ENCODE assay signal across 18 cellular contexts in genomic region chr12:1839464-1839863, GRCh38. TPM values are rescaled to one million over a fixed set of nuclear protein-coding genes. Genes with fewer than 3 reads are reported as not detected.
DNase-seq lines count a peak whose midpoint lies in the region; ATAC-seq and TF ChIP-seq lines count a peak whose summit lies in the region.
"Had no signal": no experiment of that assay in that cellular context is flagged by ENCODE, and none has a peak within 500 bp of the region (broad histone marks: within the 10 kb centered on the region; RNA-seq: fewer than 3 reads in every experiment).

No MANE protein-coding gene starts in this region.

- H3K27me3 ChIP-seq in RWPE2 (ENCODE audit: insufficient read depth, poor library complexity, severe bottlenecking) (peaks cover 30% of the 10 kb centered on the region), endodermal cell (ENCODE audit: control insufficient read depth, insufficient read depth, low read length, poor library complexity, severe bottlenecking) (no peaks in the 10 kb centered on the region), neural progenitor cell (peaks cover 6% of the 10 kb centered on the region), MG63 (no peaks in the 10 kb centered on the region)
- H3K27me3 ChIP-seq: SJCRH30 had no signal

- H3K27ac Mint-ChIP-seq in endodermal cell: no peak overlapping the region
- peak overlapping the region; percentile 82 for H3K27ac Mint-ChIP-seq in neural progenitor cell
- no peak overlapping the region for H3K27ac Mint-ChIP-seq in Calu3 (ENCODE audit: unreplicated experiment)
- no peak overlapping the region for H3K27ac Mint-ChIP-seq in progenitor cell of endocrine pancreas

- no peaks in the 10 kb centered on the region for H3K9me3 Mint-ChIP-seq in endodermal cell
- no peaks in the 10 kb centered on the region for H3K9me3 Mint-ChIP-seq in neural progenitor cell
- no peaks in the 10 kb centered on the region for H3K9me3 Mint-ChIP-seq in Calu3 (ENCODE audit: low read depth, unreplicated experiment)
- H3K9me3 Mint-ChIP-seq in progenitor cell of endocrine pancreas (ENCODE audit: low read depth): no peaks in the 10 kb centered on the region
- H3K9me3 Mint-ChIP-seq: H9 had no signal

- H3K27me3 Mint-ChIP-seq in endodermal cell (ENCODE audit: insufficient read depth) (peaks cover 1% of the 10 kb centered on the region), neural progenitor cell (ENCODE audit: insufficient read depth, low read depth) (peaks cover 10% of the 10 kb centered on the region), Calu3 (ENCODE audit: unreplicated experiment) (peaks cover 100% of the 10 kb centered on the region), progenitor cell of endocrine pancreas (peaks cover 27% of the 10 kb centered on the region)

- no peaks in the 10 kb centered on the region for H3K4me1 ChIP-seq in RWPE2 (ENCODE audit: insufficient read depth, poor library complexity, severe bottlenecking)
- no peaks in the 10 kb centered on the region for H3K4me1 ChIP-seq in endodermal cell (ENCODE audit: control insufficient read depth, insufficient read depth, low read length)
- peaks cover 6% of the 10 kb centered on the region for H3K4me1 ChIP-seq in neural progenitor cell

- H3K4me3 Mint-ChIP-seq in endodermal cell (no peak overlapping the region), neural progenitor cell (no peak overlapping the region), Calu3 (ENCODE audit: low read depth, unreplicated experiment) (no peak overlapping the region), progenitor cell of endocrine pancreas (ENCODE audit: low read depth) (no peak overlapping the region)
- H3K4me3 Mint-ChIP-seq: H9 had no signal

- H3K36me3 ChIP-seq in RWPE2 (ENCODE audit: low read depth) (no peaks in the 10 kb centered on the region), endodermal cell (ENCODE audit: control insufficient read depth, insufficient read depth, low read length) (no peaks in the 10 kb centered on the region), neural progenitor cell (no peaks in the 10 kb centered on the region), MG63 (no peaks in the 10 kb centered on the region)
- H3K36me3 ChIP-seq: SJCRH30 had no signal

- H3K27ac ChIP-seq in RWPE2 (ENCODE audit: poor library complexity, severe bottlenecking): no peak overlapping the region
- peak overlapping the region; percentile 44 for H3K27ac ChIP-seq in endodermal cell (ENCODE audit: low read depth, low read length)
- no peak overlapping the region for H3K27ac ChIP-seq in neural progenitor cell
- H3K27ac ChIP-seq: SJCRH30 had no signal

- no peak overlapping the region for H3K4me3 ChIP-seq in RWPE2 (ENCODE audit: severe bottlenecking)
- no peak overlapping the region for H3K4me3 ChIP-seq in endodermal cell (ENCODE audit: low read length)
- H3K4me3 ChIP-seq in neural progenitor cell: no peak overlapping the region
- no peak overlapping the region for H3K4me3 ChIP-seq in MG63
- H3K4me3 ChIP-seq: SJCRH30 had no signal

- H3F3A ChIP-seq in neural progenitor cell (ENCODE audit: low read depth): no peaks in the 10 kb centered on the region

- no TSS peak for BruUV-seq in Calu3 (replicated peaks; lab: Mats Ljungman, UMichigan)

- intact Hi-C loops in Calu3 (cut with micrococcal nuclease; ENCODE audit: unreplicated experiment): no loop called here

- H3K9me3 ChIP-seq in RWPE2 (ENCODE audit: severe bottlenecking) (no peaks in the 10 kb centered on the region), endodermal cell (ENCODE audit: control insufficient read depth, low read length) (no peaks in the 10 kb centered on the region), neural progenitor cell (ENCODE audit: low read depth) (no peaks in the 10 kb centered on the region), MG63 (no peaks in the 10 kb centered on the region)
- H3K9me3 ChIP-seq: SJCRH30 had no signal

- no peak overlapping the region for H3K4me2 ChIP-seq in neural progenitor cell

- no peak overlapping the region for H3K9ac ChIP-seq in endodermal cell (ENCODE audit: extremely low read depth, low read length, poor library complexity, severe bottlenecking)
- H3K9ac ChIP-seq in neural progenitor cell: no peak overlapping the region

- no peak overlapping the region for H2AFZ ChIP-seq in neural progenitor cell (replicated peaks)

- ATAC-seq in RWPE2 (ENCODE audit: low read depth): no peak

- no peaks in the 10 kb centered on the region for H3K79me2 ChIP-seq in neural progenitor cell (ENCODE audit: low read depth)

- CTCF ChIA-PET in Calu3 (lab: Charles Lee): no interaction called here

- 91 to 96% methylated on average over 9 to 10 of the region's 10 CpGs for WGBS in endodermal cell (ENCODE audit: insufficient coverage in 1 of 2, insufficient read length in 1 of 2), 2 experiments

- TF ChIP-seq CTCF in RWPE2 (IDR thresholded peaks at IDR 0.05; ENCODE audit: poor library complexity, severe bottlenecking): no peak
- no peak for TF ChIP-seq CTCF in endodermal cell (conservative IDR thresholded peaks at IDR 0.05)
- no peak for TF ChIP-seq CTCF in neural progenitor cell (IDR thresholded peaks at IDR 0.05)
- TF ChIP-seq CTCF in Calu3 (IDR thresholded peaks at IDR 0.05; ENCODE audit: unreplicated experiment): no peak
- TF ChIP-seq CTCF in progenitor cell of endocrine pancreas (IDR thresholded peaks at IDR 0.05; ENCODE audit: unreplicated experiment): no peak

- H3K36me3 Mint-ChIP-seq in endodermal cell (ENCODE audit: low read depth) (no peaks in the 10 kb centered on the region), neural progenitor cell (no peaks in the 10 kb centered on the region), Calu3 (ENCODE audit: insufficient read depth, unreplicated experiment) (no peaks in the 10 kb centered on the region), progenitor cell of endocrine pancreas (ENCODE audit: insufficient read depth) (no peaks in the 10 kb centered on the region)

- H3K4me1 Mint-ChIP-seq in endodermal cell: peaks cover 12% of the 10 kb centered on the region
- peaks cover 74% of the 10 kb centered on the region for H3K4me1 Mint-ChIP-seq in neural progenitor cell
- H3K4me1 Mint-ChIP-seq in Calu3 (ENCODE audit: low read depth, unreplicated experiment): no peaks in the 10 kb centered on the region
- H3K4me1 Mint-ChIP-seq in progenitor cell of endocrine pancreas (ENCODE audit: low read depth): peaks cover 8% of the 10 kb centered on the region

- peak; percentile 47 for DNase-seq in RWPE2 (ENCODE audit: low spot score)
- DNase-seq in endodermal cell: peak; percentile 21
- DNase-seq in neural progenitor cell (ENCODE audit: low spot score): no peak
- DNase-seq in Calu3: no peak
- no peak for DNase-seq in progenitor cell of endocrine pancreas (ENCODE audit: low spot score, unreplicated experiment)
- DNase-seq in NCI-H82 (lab: John Stamatoyannopoulos, UW): no peak
- DNase-seq in MG63: no peak
- DNase-seq: C1 segment of cervical spinal cord, COR-L47, H9, IMR-90, Kasumi-1, MV-4-11, NCI-H2029 treated with DMSO at 0.1 percent for 48 hours, NCI-H2227 treated with DMSO at 0.1 percent for 48 hours, SJCRH30 had no signal

- H4K20me1 ChIP-seq in neural progenitor cell (ENCODE audit: low read depth): no peaks in the 10 kb centered on the region

RNA-seq across cellular contexts. Expression of gene LRTM2, which starts 19.1 kb away (rescaled TPM):
- under 1 TPM; 0.40 TPM for total RNA-seq in endodermal cell
- polyA plus RNA-seq in endodermal cell (2013, experiment 1 of 2): 0.25 TPM
- polyA plus RNA-seq in endodermal cell (2013, experiment 2 of 2): not detected
- 0.09 TPM in 1 of 2 replicates, not detected in the other for total RNA-seq in neural progenitor cell (ENCODE audit: low replicate concordance)
- total RNA-seq in Calu3 (2022): not detected in 2 replicates
- total RNA-seq in progenitor cell of endocrine pancreas: 0.48 and 0.53 TPM in 2 replicates
- not detected in 2 replicates for total RNA-seq in MG63 (2014; rRNA removed; shearing (Covaris generic); ENCODE audit: low replicate concordance)
- total RNA-seq: H9, IMR-90, OCI-LY7, RPMI7951, SJCRH30 had no signal
- polyA plus RNA-seq: IMR-90 had no signal

Comparison
In these comparisons a context has a peak if more than half of its experiments do, and no peak if none do; other contexts are left out.
1. DNase-seq: peak in RWPE2 (single experiment) and endodermal cell (single experiment); none in neural progenitor cell (single experiment), Calu3 (single experiment), progenitor cell of endocrine pancreas (single experiment), NCI-H82 (single experiment) and MG63 (single experiment).